Comparison of ENCODE assay signal across 8 cellular contexts in genomic region chr16:57807968-57808528, GRCh38. TPM values are rescaled to one million over a fixed set of nuclear protein-coding genes. Genes with fewer than 3 reads are reported as not detected.
DNase-seq lines count a peak whose midpoint lies in the region; ATAC-seq and TF ChIP-seq lines count a peak whose summit lies in the region.

No MANE protein-coding gene starts in this region.

- H3K4me3 Mint-ChIP-seq in naive thymus-derived CD8-positive, alpha-beta T cell = peak overlapping the region; percentile 33 to 76 (median 62)

- H3K4me3 ChIP-seq in epithelial cell of proximal tubule (ENCODE audit: low read depth, low read length) = no peak overlapping the region

- DNase-seq in SIG-M5 treated with dmso at 0.1 percent for 504 hours (lab: John Stamatoyannopoulos, UW; ENCODE audit: unreplicated experiment) (peak; percentile 82), SIG-M5 (lab: John Stamatoyannopoulos, UW) (no peak), NCI-H82 treated with DMSO at 0.1 percent for 48 hours (lab: John Stamatoyannopoulos, UW; ENCODE audit: unreplicated experiment) (peak; percentile 30), activated T-cell treated with anti-CD3 and anti-CD28 coated beads for 4 hours (peak; percentile 62), epithelial cell of proximal tubule (ENCODE audit: low read depth) (peak; percentile 66)
- DNase-seq in naive thymus-derived CD8-positive, alpha-beta T cell = peak in 7 of 10 donors; percentile 16 to 48 (median 31)
- peak; percentile 66 for DNase-seq in stimulated activated naive CD8-positive, alpha-beta T cell treated with anti-CD3 and anti-CD28 coated beads, Interleukin-15, Interleukin-2, amounts not matched to agents 100 U/mL and 50 U/mL, for 24 hours

- peak; percentile 68 to 82 for ATAC-seq in naive thymus-derived CD8-positive, alpha-beta T cell
- ATAC-seq in stimulated activated naive CD8-positive, alpha-beta T cell treated with anti-CD3 and anti-CD28 coated beads, Interleukin-15, Interleukin-2, amounts not matched to agents 100 U/mL and 50 U/mL, for 24 hours = peak; percentile 55
- no peak for ATAC-seq in GM18511 (IDR thresholded peaks at IDR 0.05; ENCODE audit: unreplicated experiment)

- no peak for TF ChIP-seq CTCF in epithelial cell of proximal tubule (conservative IDR thresholded peaks at IDR 0.05; ENCODE audit: low read depth, low read length)

- H3K27me3 Mint-ChIP-seq in naive thymus-derived CD8-positive, alpha-beta T cell = peaks cover 16 to 56% (median 22%) of the 10 kb centered on the region in 5 donors

- peak overlapping the region in 2 of 10 donors; percentile 8 to 43 for H3K27ac Mint-ChIP-seq in naive thymus-derived CD8-positive, alpha-beta T cell

- H3K9me3 Mint-ChIP-seq in naive thymus-derived CD8-positive, alpha-beta T cell = no peaks in the 10 kb centered on the region

- POLR2A ChIA-PET in naive thymus-derived CD8-positive, alpha-beta T cell (lab: Charles Lee) = interaction anchor here (0.6 kb wide), 1 partner anchor 32 kb away, joined by 3 read pairs; no protein-coding TSS in a partner anchor

- no peaks in the 10 kb centered on the region for H3K36me3 Mint-ChIP-seq in naive thymus-derived CD8-positive, alpha-beta T cell

- peaks cover 7 to 35% (median 21%) of the 10 kb centered on the region in 4 donors for H3K4me1 Mint-ChIP-seq in naive thymus-derived CD8-positive, alpha-beta T cell

RNA-seq across cellular contexts. Expression of gene KIFC3, which starts 5.8 kb away (rescaled TPM):
- 79.1 and 86.0 TPM in 2 replicates for total RNA-seq in epithelial cell of proximal tubule
- total RNA-seq in naive thymus-derived CD8-positive, alpha-beta T cell = under 1 TPM; 0.36 to 0.44 TPM
- polyA plus RNA-seq in naive thymus-derived CD8-positive, alpha-beta T cell = under 1 TPM in 1 of 3 donors, not detected in 2; 0.23 TPM

Comparison
In these comparisons a context has a peak if more than half of its experiments do, and no peak if none do; other contexts are left out.
1. RNA of gene KIFC3, which starts 5.8 kb away (total RNA-seq): 79.1 to 86.0 TPM in epithelial cell of proximal tubule; 0.36 to 0.44 TPM in naive thymus-derived CD8-positive, alpha-beta T cell; every median in the first group is over 10 times any median in the second.